Comparison of ENCODE assay signal across 8 cellular contexts in genomic region chr11:33291004-33291777, GRCh38. TPM values are rescaled to one million over a fixed set of nuclear protein-coding genes. Genes with fewer than 3 reads are reported as not detected.
DNase-seq lines count a peak whose midpoint lies in the region; ATAC-seq and TF ChIP-seq lines count a peak whose summit lies in the region.

No MANE protein-coding gene starts in this region.

- TF ChIP-seq CTCF in osteoblast (IDR thresholded peaks at IDR 0.05; ENCODE audit: extremely low read depth, low read depth, low read length): no peak

- no peaks in the 10 kb centered on the region for H3K9me3 Mint-ChIP-seq in stimulated activated naive CD8-positive, alpha-beta T cell treated with anti-CD3 and anti-CD28 coated beads, Interleukin-15, amount 100 ng/mL, for 72 hours

- peak; percentile 65 for ATAC-seq in GM18520 (IDR thresholded peaks at IDR 0.05; ENCODE audit: unreplicated experiment)
- ATAC-seq in HG02642 (IDR thresholded peaks at IDR 0.05; ENCODE audit: poor library complexity, unreplicated experiment): peak; percentile 86
- ATAC-seq in stimulated activated naive CD8-positive, alpha-beta T cell treated with anti-CD3 and anti-CD28 coated beads, Interleukin-15, amount 100 ng/mL, for 72 hours: no peak

- peaks cover 44% of the 10 kb centered on the region for H3K36me3 ChIP-seq in adipocyte (ENCODE audit: control insufficient read depth, insufficient read depth, low read length, severe bottlenecking)
- H3K36me3 ChIP-seq in osteoblast (ENCODE audit: insufficient read depth, low read length): peaks cover 13% of the 10 kb centered on the region
- H3K36me3 ChIP-seq in mesendoderm (ENCODE audit: control insufficient read depth, insufficient read depth, low read length): no peaks in the 10 kb centered on the region

- H2BK15ac ChIP-seq in mesendoderm (replicated peaks; ENCODE audit: low read depth): no peak overlapping the region

- peaks cover 16% of the 10 kb centered on the region for H3K4me1 ChIP-seq in adipocyte (ENCODE audit: control insufficient read depth, insufficient read depth, low read length)
- peaks cover 9% of the 10 kb centered on the region for H3K4me1 ChIP-seq in osteoblast (ENCODE audit: insufficient read depth, low read length)
- H3K4me1 ChIP-seq in mesendoderm (ENCODE audit: control insufficient read depth, low read depth, low read length): no peaks in the 10 kb centered on the region

- H3K4me2 ChIP-seq in osteoblast (ENCODE audit: insufficient read depth, low read length): no peak overlapping the region
- H3K4me2 ChIP-seq in mesendoderm (ENCODE audit: low read length): no peak overlapping the region

- no peak overlapping the region for H4K5ac ChIP-seq in mesendoderm (ENCODE audit: low read length)

- H3K18ac ChIP-seq in mesendoderm (ENCODE audit: low read length): no peak overlapping the region

- H4K8ac ChIP-seq in mesendoderm (ENCODE audit: low read depth, low read length): no peak overlapping the region

- H3K27ac ChIP-seq in osteoblast (ENCODE audit: low read depth, low read length) (peak overlapping the region; percentile 15), mesendoderm (ENCODE audit: low read depth, low read length) (no peak overlapping the region)

- H3K4me3 Mint-ChIP-seq in stimulated activated naive CD8-positive, alpha-beta T cell treated with anti-CD3 and anti-CD28 coated beads, Interleukin-15, amount 100 ng/mL, for 72 hours: no peak overlapping the region

- no peak overlapping the region for H3K23ac ChIP-seq in mesendoderm (ENCODE audit: low read length)

- peaks cover 15% of the 10 kb centered on the region for H3K4me1 Mint-ChIP-seq in stimulated activated naive CD8-positive, alpha-beta T cell treated with anti-CD3 and anti-CD28 coated beads, Interleukin-15, amount 100 ng/mL, for 72 hours

- DNase-seq in adipocyte (ENCODE audit: low read depth): no peak
- no peak for DNase-seq in osteoblast (ENCODE audit: insufficient read length, low spot score, missing footprints)
- no peak for DNase-seq in mesendoderm
- no peak for DNase-seq in stimulated activated naive CD8-positive, alpha-beta T cell treated with anti-CD3 and anti-CD28 coated beads, Interleukin-15, amount 100 ng/mL, for 72 hours
- no peak for DNase-seq in DMS 273 treated with DMSO at 0.1 percent for 48 hours (lab: John Stamatoyannopoulos, UW)
- DNase-seq in NCI-H1436 (lab: John Stamatoyannopoulos, UW): no peak

- H3K79me1 ChIP-seq in mesendoderm (ENCODE audit: low read length): peaks cover 8% of the 10 kb centered on the region

- peaks cover 49% of the 10 kb centered on the region for H4K20me1 ChIP-seq in osteoblast (ENCODE audit: insufficient read depth, low read length)

- H3K4ac ChIP-seq in mesendoderm (ENCODE audit: low read depth, low read length): no peak overlapping the region

- no peak overlapping the region for H2AK5ac ChIP-seq in mesendoderm (ENCODE audit: low read length)

- H2BK120ac ChIP-seq in mesendoderm (ENCODE audit: low read depth, low read length): no peak overlapping the region

- H3K27me3 ChIP-seq in adipocyte (replicated peaks; ENCODE audit: control insufficient read depth, insufficient read depth, low read length) (no peaks in the 10 kb centered on the region), osteoblast (ENCODE audit: insufficient read depth, low read length) (no peaks in the 10 kb centered on the region), mesendoderm (ENCODE audit: insufficient read depth, low read length, poor library complexity) (no peaks in the 10 kb centered on the region)

- no peak overlapping the region for H3K56ac ChIP-seq in mesendoderm (ENCODE audit: low read length)

- no peak overlapping the region for H2AFZ ChIP-seq in osteoblast (ENCODE audit: low read length)

- WGBS in mesendoderm (ENCODE audit: extremely low coverage, insufficient coverage, low lambda C conversion rate): no CpG with 5 or more reads among the region's 6 CpGs

- H3K79me2 ChIP-seq in osteoblast (ENCODE audit: insufficient read depth, low read length) (peaks cover 99% of the 10 kb centered on the region), mesendoderm (ENCODE audit: control insufficient read depth, insufficient read depth, low read length) (no peaks in the 10 kb centered on the region)

- H3K27me3 Mint-ChIP-seq in stimulated activated naive CD8-positive, alpha-beta T cell treated with anti-CD3 and anti-CD28 coated beads, Interleukin-15, amount 100 ng/mL, for 72 hours: no peaks in the 10 kb centered on the region

- H3K27ac Mint-ChIP-seq in stimulated activated naive CD8-positive, alpha-beta T cell treated with anti-CD3 and anti-CD28 coated beads, Interleukin-15, amount 100 ng/mL, for 72 hours: no peak overlapping the region

- H3K4me3 ChIP-seq in adipocyte (ENCODE audit: low read length): peak overlapping the region; percentile 5
- no peak overlapping the region for H3K4me3 ChIP-seq in osteoblast (ENCODE audit: insufficient read depth, low read length)
- H3K4me3 ChIP-seq in mesendoderm (ENCODE audit: low read length): no peak overlapping the region

- H3K9ac ChIP-seq in adipocyte (ENCODE audit: low read length) (no peak overlapping the region), mesendoderm (ENCODE audit: low read length) (no peak overlapping the region)

- H3K9me3 ChIP-seq in adipocyte (ENCODE audit: control insufficient read depth, low read length): no peaks in the 10 kb centered on the region
- H3K9me3 ChIP-seq in osteoblast (ENCODE audit: low read depth, low read length): no peaks in the 10 kb centered on the region

- H2BK5ac ChIP-seq in mesendoderm (ENCODE audit: low read length): no peak overlapping the region

RNA-seq across cellular contexts. Expression of gene HIPK3, which starts 34.0 kb away (rescaled TPM):
- 188 and 195 TPM in 2 replicates for total RNA-seq in osteoblast
- 6.3 TPM for polyA plus RNA-seq in mesendoderm (2013, experiment 1 of 2)
- 6.0 TPM for polyA plus RNA-seq in mesendoderm (2013, experiment 2 of 2)
